9 cellular contexts compared by ENCODE assay signal in the genomic region with DNA sequence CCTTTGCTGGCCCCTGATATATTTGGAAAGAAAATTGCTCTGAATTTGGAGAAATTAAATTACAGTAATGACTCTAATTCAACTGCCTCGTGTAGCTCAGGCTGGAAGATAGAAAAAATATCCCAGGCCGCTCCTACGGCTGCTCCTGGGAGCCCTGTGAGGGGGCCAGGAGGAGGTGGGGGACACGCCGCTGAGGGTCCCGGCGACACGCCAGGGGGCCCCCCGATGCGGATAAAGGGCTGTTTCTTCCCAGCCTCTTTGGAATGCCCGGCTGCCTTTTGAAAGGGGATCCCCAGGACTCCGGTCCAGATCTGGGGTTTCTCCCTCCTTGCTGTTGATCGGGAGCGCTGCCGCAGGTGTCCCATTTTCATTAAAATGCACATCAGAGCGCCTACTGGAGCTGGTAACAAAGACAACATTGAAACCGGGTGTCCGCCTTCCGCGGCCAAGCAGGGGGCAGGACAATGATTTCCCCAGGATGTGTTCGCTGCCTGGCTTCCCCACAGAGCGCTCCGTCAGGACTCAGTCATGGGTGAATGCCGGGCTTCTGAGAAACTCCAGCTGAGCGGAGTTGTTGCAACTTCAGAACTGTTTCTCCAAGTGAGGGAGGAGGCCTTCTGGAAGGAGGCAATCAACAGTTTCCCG.
A peak's percentile ranks its signal among the peaks of the same experiment; 100 is the strongest.
DNase-seq lines count a peak whose midpoint lies in the region; ATAC-seq and TF ChIP-seq lines count a peak whose summit lies in the region.
"Had no signal": no experiment of that assay in that cellular context is flagged by ENCODE, and none has a peak within 500 bp of the region (broad histone marks: within the 10 kb centered on the region; RNA-seq: fewer than 3 reads in every experiment).

No MANE protein-coding gene starts in this region.

- H3K27ac ChIP-seq in caudate nucleus (ENCODE audit: low read depth, low read length) = peak overlapping the region; percentile 6

- DNase-seq in GM03348 (ENCODE audit: low spot score) (peak; percentile 67), caudate nucleus (lab: John Stamatoyannopoulos, UW) (peak in 48 of 61 donors; percentile 4 to 84 (median 35)), iPS DF 19.7 (ENCODE audit: low read depth, low spot score) (peak; percentile 77), progenitor cell of endocrine pancreas (ENCODE audit: low spot score, unreplicated experiment) (no peak), SW480 (ENCODE audit: low spot score) (no peak), NCI-H1048 (lab: John Stamatoyannopoulos, UW) (no peak), HuH-7.5 (ENCODE audit: low spot score) (no peak)
- DNase-seq: GDM1 had no signal

- H3K9me3 Mint-ChIP-seq in progenitor cell of endocrine pancreas (ENCODE audit: low read depth) = peaks cover 6% of the 10 kb centered on the region

- peaks cover 10% of the 10 kb centered on the region for H3K27me3 Mint-ChIP-seq in progenitor cell of endocrine pancreas

- no peak for TF ChIP-seq CTCF in progenitor cell of endocrine pancreas (IDR thresholded peaks at IDR 0.05; ENCODE audit: unreplicated experiment)

- peak overlapping the region; percentile 63 for H3K4me3 Mint-ChIP-seq in progenitor cell of endocrine pancreas (ENCODE audit: low read depth)

- no peak overlapping the region for H3K27ac Mint-ChIP-seq in progenitor cell of endocrine pancreas

- peaks cover 2% of the 10 kb centered on the region for H3K4me1 Mint-ChIP-seq in progenitor cell of endocrine pancreas (ENCODE audit: low read depth)

- no peaks in the 10 kb centered on the region for H3K36me3 Mint-ChIP-seq in progenitor cell of endocrine pancreas (ENCODE audit: insufficient read depth)

- ATAC-seq in HG03108 (IDR thresholded peaks at IDR 0.05; ENCODE audit: unreplicated experiment) = no peak

Comparison
In these comparisons a context has a peak if more than half of its experiments do, and no peak if none do; other contexts are left out.
1. DNase-seq: peak in GM03348 (single experiment), caudate nucleus (48 of 61) and iPS DF 19.7 (single experiment); none in progenitor cell of endocrine pancreas (single experiment), SW480 (single experiment), NCI-H1048 (single experiment) and HuH-7.5 (single experiment).